In the genomic region with DNA sequence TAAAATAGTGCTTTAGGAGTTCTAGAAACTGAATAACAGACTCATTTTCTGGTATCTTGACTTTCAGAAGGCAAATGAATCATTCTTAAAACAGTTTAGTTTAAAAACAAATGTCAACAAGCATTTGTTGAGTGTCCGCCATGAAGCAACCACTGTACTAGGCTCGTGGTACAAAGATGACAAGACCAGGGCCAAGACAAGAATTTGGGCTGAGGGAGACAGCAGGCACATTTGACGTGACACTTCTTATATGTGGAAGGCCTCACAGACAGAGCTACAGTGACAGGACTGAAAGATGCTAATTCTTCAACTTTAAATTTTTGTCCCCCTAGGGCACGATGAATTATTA, we compare ENCODE assay signal across 8 cellular contexts. TPM values are rescaled to one million over a fixed set of nuclear protein-coding genes. Genes with fewer than 3 reads are reported as not detected.
DNase-seq lines count a peak whose midpoint lies in the region; ATAC-seq and TF ChIP-seq lines count a peak whose summit lies in the region.

No MANE protein-coding gene starts in this region.

- H3K4me2 ChIP-seq in KMS-11 (peak overlapping the region; percentile 43; the same call in 1 of the 2 replicates), parathyroid adenoma (ENCODE audit: low read length) (no peak overlapping the region)

- H3K4me3 ChIP-seq in KMS-11 (IDR thresholded peaks at IDR 0.05; ENCODE audit: insufficient read depth, low read depth, low read length) (no peak overlapping the region), parathyroid adenoma (ENCODE audit: low read depth, low read length) (no peak overlapping the region), colonic mucosa (no peak overlapping the region)

- no peak for ATAC-seq in activated CD4-positive, alpha-beta T cell treated with anti-CD3 and anti-CD28 coated beads for 36 hours
- ATAC-seq in HG03095 (IDR thresholded peaks at IDR 0.05; ENCODE audit: unreplicated experiment): no peak

- H3K36me3 ChIP-seq in KMS-11 (ENCODE audit: insufficient read depth): no peaks in the 10 kb centered on the region
- no peaks in the 10 kb centered on the region for H3K36me3 ChIP-seq in parathyroid adenoma (ENCODE audit: control insufficient read depth, insufficient read depth, low read length)
- H3K36me3 ChIP-seq in colonic mucosa: no peaks in the 10 kb centered on the region

- TF ChIP-seq CTCF in KMS-11 (conservative IDR thresholded peaks at IDR 0.05; ENCODE audit: low read depth, low read length) (no peak), parathyroid adenoma (IDR thresholded peaks at IDR 0.05) (no peak), colonic mucosa (IDR thresholded peaks at IDR 0.05) (no peak)

- no peaks in the 10 kb centered on the region for H3K79me2 ChIP-seq in KMS-11 (ENCODE audit: insufficient read depth, low read depth)
- H3K79me2 ChIP-seq in parathyroid adenoma: no peaks in the 10 kb centered on the region

- H4K20me1 ChIP-seq in KMS-11 (ENCODE audit: insufficient read depth): no peaks in the 10 kb centered on the region

- H2AFZ ChIP-seq in KMS-11 (ENCODE audit: low read depth): no peak overlapping the region
- peak overlapping the region; percentile 91 for H2AFZ ChIP-seq in parathyroid adenoma

- H3K27me3 ChIP-seq in KMS-11 (ENCODE audit: insufficient read depth, low read depth): no peaks in the 10 kb centered on the region
- H3K27me3 ChIP-seq in parathyroid adenoma (ENCODE audit: control insufficient read depth, insufficient read depth, low read length): no peaks in the 10 kb centered on the region
- H3K27me3 ChIP-seq in colonic mucosa: no peaks in the 10 kb centered on the region

- CTCF ChIA-PET in activated CD4-positive, alpha-beta T cell treated with anti-CD3 and anti-CD28 coated beads for 36 hours (lab: Charles Lee): interaction anchor here (0.6 to 9.9 kb wide), 28 partner anchors 9 to 387 kb away, joined by 3 to 123 read pairs (median 4); a partner anchor contains a TSS

- no peaks in the 10 kb centered on the region for H3K9me3 Mint-ChIP-seq in activated CD4-positive, alpha-beta T cell treated with anti-CD3 and anti-CD28 coated beads for 36 hours (ENCODE audit: low read depth)
- H3K9me3 Mint-ChIP-seq in activated naive CD4-positive, alpha-beta T cell treated with anti-CD3 and anti-CD28 coated beads, Interleukin-2, amount 50 U/mL, for 24 hours: no peaks in the 10 kb centered on the region

- H3K4me1 Mint-ChIP-seq in activated CD4-positive, alpha-beta T cell treated with anti-CD3 and anti-CD28 coated beads for 36 hours: peaks cover 48% of the 10 kb centered on the region
- H3K4me1 Mint-ChIP-seq in activated naive CD4-positive, alpha-beta T cell treated with anti-CD3 and anti-CD28 coated beads, Interleukin-2, amount 50 U/mL, for 24 hours: peaks cover 53% of the 10 kb centered on the region

- H3K4me1 ChIP-seq in KMS-11 (ENCODE audit: low read depth, poor library complexity, severe bottlenecking) (peaks cover 67% of the 10 kb centered on the region), parathyroid adenoma (no peaks in the 10 kb centered on the region), colonic mucosa (no peaks in the 10 kb centered on the region)

- H3K27ac Mint-ChIP-seq in activated CD4-positive, alpha-beta T cell treated with anti-CD3 and anti-CD28 coated beads for 36 hours: no peak overlapping the region
- peak overlapping the region; percentile 88 for H3K27ac Mint-ChIP-seq in activated naive CD4-positive, alpha-beta T cell treated with anti-CD3 and anti-CD28 coated beads, Interleukin-2, amount 50 U/mL, for 24 hours

- H3K27ac ChIP-seq in KMS-11 (no peak overlapping the region), parathyroid adenoma (no peak overlapping the region), colonic mucosa (no peak overlapping the region)

- H3K9ac ChIP-seq in KMS-11: no peak overlapping the region
- H3K9ac ChIP-seq in parathyroid adenoma: no peak overlapping the region
- H3K9ac ChIP-seq in colonic mucosa (ENCODE audit: low read depth in 2 of 2, low read length in 2 of 2): no peak overlapping the region

- no peaks in the 10 kb centered on the region for H3K27me3 Mint-ChIP-seq in activated CD4-positive, alpha-beta T cell treated with anti-CD3 and anti-CD28 coated beads for 36 hours
- H3K27me3 Mint-ChIP-seq in activated naive CD4-positive, alpha-beta T cell treated with anti-CD3 and anti-CD28 coated beads, Interleukin-2, amount 50 U/mL, for 24 hours: no peaks in the 10 kb centered on the region

- intact Hi-C loops in activated CD4-positive, alpha-beta T cell treated with anti-CD3 and anti-CD28 coated beads for 36 hours (cut with DNase I, micrococcal nuclease): loop anchor here (1.0 to 5.0 kb wide), 7 partner anchors 89 to 209 kb away; a partner anchor contains a TSS
- intact Hi-C loops in colonic mucosa (cut with DNase I): loop anchor here (5.0 to 10.0 kb wide), 3 partner anchors 34 to 281 kb away; no protein-coding TSS in a partner anchor

- H3K36me3 Mint-ChIP-seq in activated CD4-positive, alpha-beta T cell treated with anti-CD3 and anti-CD28 coated beads for 36 hours (ENCODE audit: low read depth): no peaks in the 10 kb centered on the region
- no peaks in the 10 kb centered on the region for H3K36me3 Mint-ChIP-seq in activated naive CD4-positive, alpha-beta T cell treated with anti-CD3 and anti-CD28 coated beads, Interleukin-2, amount 50 U/mL, for 24 hours

- peak; percentile 53 for DNase-seq in activated CD4-positive, alpha-beta T cell treated with anti-CD3 and anti-CD28 coated beads for 36 hours
- DNase-seq in activated CD4-positive, alpha-beta T cell treated with anti-CD3 and anti-CD28 coated beads, Interleukin-2, amount 50 U/mL, for 4 hours: no peak
- DNase-seq in colonic mucosa (no peak), SKM-1 (lab: John Stamatoyannopoulos, UW; ENCODE audit: unreplicated experiment) (no peak)

- peak overlapping the region; percentile 71 for H3K4me3 Mint-ChIP-seq in activated CD4-positive, alpha-beta T cell treated with anti-CD3 and anti-CD28 coated beads for 36 hours
- H3K4me3 Mint-ChIP-seq in activated naive CD4-positive, alpha-beta T cell treated with anti-CD3 and anti-CD28 coated beads, Interleukin-2, amount 50 U/mL, for 24 hours: no peak overlapping the region

- H3K9me3 ChIP-seq in parathyroid adenoma (ENCODE audit: control insufficient read depth, low read length) (no peaks in the 10 kb centered on the region), colonic mucosa (no peaks in the 10 kb centered on the region)

- POLR2A ChIA-PET in activated CD4-positive, alpha-beta T cell treated with anti-CD3 and anti-CD28 coated beads for 36 hours (lab: Charles Lee): interaction anchor here (0.6 to 1.1 kb wide), 4 partner anchors 15 to 233 kb away, joined by 3 to 5 read pairs (median 4); a partner anchor contains a TSS

RNA-seq across cellular contexts. Expression of a gene that starts 14.4 kb away (rescaled TPM):
- total RNA-seq in activated CD4-positive, alpha-beta T cell treated with anti-CD3 and anti-CD28 coated beads for 36 hours: 10 to 100 TPM; 30.9 to 33.4 TPM
- 10 to 100 TPM; 21.8 to 23.5 TPM for total RNA-seq in colonic mucosa
